ENCODE assay signal across 1 cellular context in genomic region chr7:139774376-139774775, GRCh38.
TF ChIP-seq lines count a peak whose summit lies in the region.

No MANE protein-coding gene starts in this region.

TF ChIP-seq in GM12878, 131 proteins besides CTCF, POLR2A, EP300 and RAD21:
- TF ChIP-seq CEBPZ (IDR thresholded peaks at IDR 0.05; ENCODE audit: low read depth, low read length) (no peak), SREBF2 (IDR thresholded peaks at IDR 0.05; ENCODE audit: low read length) (no peak)
